Comparison of ENCODE assay signal across 22 cellular contexts in genomic region chr6:51684038-51684437, GRCh38.
"Had no signal": no experiment of that assay in that cellular context is flagged by ENCODE, and none has a peak within 500 bp of the region (broad histone marks: within the 10 kb centered on the region; RNA-seq: fewer than 3 reads in every experiment).

No MANE protein-coding gene starts in this region.

- H3K9me3 Mint-ChIP-seq: activated naive CD4-positive, alpha-beta T cell treated with anti-CD3 and anti-CD28 coated beads, Interleukin-2, amount 50 U/mL, for 24 hours; dendritic cell treated with granulocyte-macrophage colony-stimulating factor and Interleukin-4, amounts not matched to agents 40 ng/mL and 50 ng/mL, for 4 days; stimulated activated naive CD8-positive, alpha-beta T cell treated with anti-CD3 and anti-CD28 coated beads, Interleukin-15, amount 100 ng/mL, for 72 hours had no signal

- H3K36me3 Mint-ChIP-seq: activated naive CD4-positive, alpha-beta T cell treated with anti-CD3 and anti-CD28 coated beads, Interleukin-2, amount 50 U/mL, for 24 hours; memory B cell; naive B cell had no signal

- H3K4me1 Mint-ChIP-seq: activated naive CD4-positive, alpha-beta T cell treated with anti-CD3 and anti-CD28 coated beads, Interleukin-2, amount 50 U/mL, for 24 hours; memory B cell; naive B cell; stimulated activated naive CD8-positive, alpha-beta T cell treated with anti-CD3 and anti-CD28 coated beads, Interleukin-15, amount 100 ng/mL, for 72 hours had no signal

- H3K9me3 ChIP-seq: adrenal gland, mucosa of descending colon, prostate gland, right atrium auricular region, upper lobe of right lung had no signal

- H3K27me3 Mint-ChIP-seq: activated naive CD4-positive, alpha-beta T cell treated with anti-CD3 and anti-CD28 coated beads, Interleukin-2, amount 50 U/mL, for 24 hours; dendritic cell treated with granulocyte-macrophage colony-stimulating factor and Interleukin-4, amounts not matched to agents 40 ng/mL and 50 ng/mL, for 4 days; memory B cell; naive B cell; stimulated activated naive CD8-positive, alpha-beta T cell treated with anti-CD3 and anti-CD28 coated beads, Interleukin-15, amount 100 ng/mL, for 72 hours had no signal

- ATAC-seq: activated T-cell treated with anti-CD3 and anti-CD28 coated beads, Interleukin-2, amount 50 U/mL, for 72 hours; left lobe of liver; mucosa of descending colon; stimulated activated naive CD8-positive, alpha-beta T cell treated with anti-CD3 and anti-CD28 coated beads, Interleukin-15, amount 100 ng/mL, for 72 hours; upper lobe of right lung had no signal

- H3K36me3 ChIP-seq: adrenal gland, prostate gland, right atrium auricular region, upper lobe of right lung had no signal

- H3K4me1 ChIP-seq: adrenal gland, prostate gland, right atrium auricular region, upper lobe of right lung had no signal

- DNase-seq: activated CD4-positive, alpha-beta T cell treated with anti-CD3 and anti-CD28 coated beads, Interleukin-2, amount 50 U/mL, for 4 hours; activated effector memory CD4-positive, alpha-beta T cell treated with anti-CD3 and anti-CD28 coated beads, Interleukin-2, amount 50 U/mL, for 16 hours; activated T-cell treated with anti-CD3 and anti-CD28 coated beads, Interleukin-2, amount 50 U/mL, for 72 hours; adrenal gland; cerebellar nuclear complex; effector memory CD4-positive, alpha-beta T cell; foreskin fibroblast; hypothalamus; islet precursor cell; mucosa of descending colon; naive B cell; stimulated activated CD4-positive, alpha-beta T cell treated with anti-CD3 and anti-CD28 coated beads, Interleukin-15, amount 100 ng/mL, for 24 hours; stimulated activated CD4-positive, alpha-beta T cell treated with anti-CD3 and anti-CD28 coated beads, Interleukin-4, amount 100 ng/mL, for 1 hour; stimulated activated naive CD8-positive, alpha-beta T cell treated with anti-CD3 and anti-CD28 coated beads, Interleukin-15, amount 100 ng/mL, for 72 hours; upper lobe of right lung had no signal

- H3K27ac Mint-ChIP-seq: activated naive CD4-positive, alpha-beta T cell treated with anti-CD3 and anti-CD28 coated beads, Interleukin-2, amount 50 U/mL, for 24 hours; activated T-cell treated with anti-CD3 and anti-CD28 coated beads, Interleukin-2, amount 50 U/mL, for 72 hours; dendritic cell treated with granulocyte-macrophage colony-stimulating factor and Interleukin-4, amounts not matched to agents 40 ng/mL and 50 ng/mL, for 4 days; memory B cell; naive B cell; stimulated activated naive CD8-positive, alpha-beta T cell treated with anti-CD3 and anti-CD28 coated beads, Interleukin-15, amount 100 ng/mL, for 72 hours had no signal

- H3K27me3 ChIP-seq: adrenal gland, right atrium auricular region, upper lobe of right lung had no signal

- H3K4me3 ChIP-seq: adrenal gland, mucosa of descending colon, prostate gland, right atrium auricular region, upper lobe of right lung had no signal

- H3K4me3 Mint-ChIP-seq: activated naive CD4-positive, alpha-beta T cell treated with anti-CD3 and anti-CD28 coated beads, Interleukin-2, amount 50 U/mL, for 24 hours; activated T-cell treated with anti-CD3 and anti-CD28 coated beads, Interleukin-2, amount 50 U/mL, for 72 hours; dendritic cell treated with granulocyte-macrophage colony-stimulating factor and Interleukin-4, amounts not matched to agents 40 ng/mL and 50 ng/mL, for 4 days; memory B cell; naive B cell; neural crest cell; stimulated activated naive CD8-positive, alpha-beta T cell treated with anti-CD3 and anti-CD28 coated beads, Interleukin-15, amount 100 ng/mL, for 72 hours had no signal

- H3K27ac ChIP-seq: adrenal gland, prostate gland, right atrium auricular region, upper lobe of right lung had no signal
